ENCODE assay signal across 8 cellular contexts in the genomic region with DNA sequence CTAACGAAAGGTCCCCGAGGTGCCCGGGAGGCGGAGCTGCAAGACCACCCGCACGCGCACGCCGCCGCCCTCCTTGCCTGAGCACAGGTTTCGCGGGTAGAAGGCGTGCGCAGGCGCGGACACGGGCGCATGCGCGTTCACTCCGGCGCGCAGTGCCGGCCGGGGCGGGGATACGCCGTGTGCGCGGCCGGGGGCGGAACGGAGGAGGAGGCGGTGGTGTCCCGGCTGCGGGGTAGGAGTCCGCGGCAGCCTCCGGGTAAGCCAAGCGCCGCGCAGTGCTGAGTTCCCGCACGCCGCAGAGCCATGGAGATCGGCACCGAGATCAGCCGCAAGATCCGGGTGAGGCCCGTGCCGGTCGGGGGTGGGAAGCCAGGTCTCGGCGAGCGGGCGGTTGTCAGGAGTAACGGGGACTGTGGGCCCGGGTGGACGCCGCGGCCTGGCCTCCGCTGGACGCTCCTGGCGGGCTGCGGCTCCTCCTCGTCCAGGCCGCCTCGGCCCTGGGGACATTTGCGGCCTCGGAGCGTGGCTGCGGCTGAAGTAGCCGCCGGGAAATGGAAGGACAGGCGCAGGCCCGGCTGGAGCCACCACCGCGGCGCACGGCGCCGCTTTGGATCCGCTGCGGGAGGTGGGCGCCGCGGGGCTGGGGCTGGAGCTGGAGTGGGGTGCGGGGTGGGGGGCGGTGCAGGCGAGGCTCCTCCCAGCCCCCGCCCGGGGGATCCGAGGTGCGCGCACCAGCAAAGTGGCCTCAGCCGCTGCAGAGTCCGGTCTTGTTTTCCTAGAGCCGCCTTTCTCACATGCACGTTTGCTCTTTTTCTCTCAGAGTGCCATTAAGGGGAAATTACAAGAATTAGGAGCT. TPM values are rescaled to one million over a fixed set of nuclear protein-coding genes. Genes with fewer than 3 reads are reported as not detected.
DNase-seq lines count a peak whose midpoint lies in the region; ATAC-seq and TF ChIP-seq lines count a peak whose summit lies in the region.

Gene ZC3H14, plus strand, starts transcription at position 207 of the 856 bp plus-strand sequence. Its CDS starts 97 bp downstream, at position 304.

- H3K27ac Mint-ChIP-seq in CD4-positive, alpha-beta T cell: peak within 1 kb of the TSS; percentile 67
- H3K27ac Mint-ChIP-seq in activated CD4-positive, alpha-beta memory T cell treated with anti-CD3 and anti-CD28 coated beads for 36 hours: peak within 1 kb of the TSS; percentile 87

- peak; percentile 96 for ATAC-seq in CD4-positive, alpha-beta T cell (ENCODE audit: poor library complexity)
- peak; percentile 93 for ATAC-seq in GM19395 (IDR thresholded peaks at IDR 0.05; ENCODE audit: unreplicated experiment)
- peak; percentile 89 for ATAC-seq in HG03558 (IDR thresholded peaks at IDR 0.05; ENCODE audit: extremely low read depth, unreplicated experiment)

- peaks cover 37% of the 10 kb centered on the region for H3K4me1 Mint-ChIP-seq in CD4-positive, alpha-beta T cell (ENCODE audit: low read depth)
- peaks cover 28% of the 10 kb centered on the region for H3K4me1 Mint-ChIP-seq in activated CD4-positive, alpha-beta memory T cell treated with anti-CD3 and anti-CD28 coated beads for 36 hours (ENCODE audit: low read depth)

- peak within 1 kb of the TSS; percentile 35 for H3K27ac ChIP-seq in CD4-positive, alpha-beta T cell (ENCODE audit: low read depth, low read length)
- H3K27ac ChIP-seq in dorsolateral prefrontal cortex: peak within 1 kb of the TSS; percentile 46 to 96 (median 89)

- CTCF ChIA-PET in CD4-positive, alpha-beta T cell (lab: Charles Lee): no interaction called here
- CTCF ChIA-PET in activated CD4-positive, alpha-beta memory T cell treated with anti-CD3 and anti-CD28 coated beads for 36 hours (lab: Charles Lee): interaction anchor here (0.7 kb wide), 1 partner anchor 262 kb away, joined by 3 read pairs; no protein-coding TSS in a partner anchor

- peak; percentile 73 to 88 (median 81) for DNase-seq in CD4-positive, alpha-beta T cell
- DNase-seq in NCI-H82 (lab: John Stamatoyannopoulos, UW) (peak; percentile 89), dorsolateral prefrontal cortex (peak; percentile 64 to 93 (median 76)), lower leg skin (ENCODE audit: low spot score in 2 of 2) (peak; percentile 56 to 95)
- peak; percentile 90 for DNase-seq in activated CD4-positive, alpha-beta memory T cell treated with anti-CD3 and anti-CD28 coated beads for 36 hours
- DNase-seq in stimulated activated CD4-positive, alpha-beta T cell treated with anti-CD3 and anti-CD28 coated beads, TNF-alpha, amount 100 ng/mL, for 1 hour (ENCODE audit: low read depth in 3 of 3, low spot score in 1 of 3): peak; percentile 63 to 83 (median 81)

- H3K9me3 ChIP-seq in CD4-positive, alpha-beta T cell (ENCODE audit: control insufficient read depth, low read length): no peaks in the 10 kb centered on the region

- 0 to 1% methylated on average over 83 of the region's 99 CpGs for WGBS in lower leg skin, 2 donors

- peaks cover 8% of the 10 kb centered on the region for H3K27me3 Mint-ChIP-seq in CD4-positive, alpha-beta T cell
- H3K27me3 Mint-ChIP-seq in activated CD4-positive, alpha-beta memory T cell treated with anti-CD3 and anti-CD28 coated beads for 36 hours: peaks cover 7% of the 10 kb centered on the region

- H3K4me3 ChIP-seq in dorsolateral prefrontal cortex (peak within 1 kb of the TSS; percentile 71 to 99 (median 95)), lower leg skin (ENCODE audit: low read depth, poor library complexity, severe bottlenecking) (peak within 1 kb of the TSS; percentile 88)

- no peaks in the 10 kb centered on the region for H3K9me3 Mint-ChIP-seq in CD4-positive, alpha-beta T cell
- peaks cover 2% of the 10 kb centered on the region for H3K9me3 Mint-ChIP-seq in activated CD4-positive, alpha-beta memory T cell treated with anti-CD3 and anti-CD28 coated beads for 36 hours

- H3K36me3 Mint-ChIP-seq in CD4-positive, alpha-beta T cell (ENCODE audit: low read depth): peaks cover 24% of the 10 kb centered on the region
- H3K36me3 Mint-ChIP-seq in activated CD4-positive, alpha-beta memory T cell treated with anti-CD3 and anti-CD28 coated beads for 36 hours: peaks cover 9% of the 10 kb centered on the region

- no peaks in the 10 kb centered on the region for H3K27me3 ChIP-seq in CD4-positive, alpha-beta T cell (ENCODE audit: control insufficient read depth, insufficient read depth, low read length)
- no peaks in the 10 kb centered on the region for H3K27me3 ChIP-seq in dorsolateral prefrontal cortex

- H3K4me3 Mint-ChIP-seq in CD4-positive, alpha-beta T cell: peak within 1 kb of the TSS; percentile 97
- H3K4me3 Mint-ChIP-seq in activated CD4-positive, alpha-beta memory T cell treated with anti-CD3 and anti-CD28 coated beads for 36 hours: peak within 1 kb of the TSS; percentile 94

- TF ChIP-seq POLR2A in lower leg skin (IDR thresholded peaks at IDR 0.05): peak in 1 of 2 donors; percentile 52

- intact Hi-C loops in CD4-positive, alpha-beta T cell (cut with DNase I, micrococcal nuclease): loop anchor here (1.0 to 10.0 kb wide), 6 partner anchors 71 to 1392 kb away; partner anchors contain the start of genes EFCAB11 (in 1 of the 2), EML5 (in 1 of the 2) and TDP1 (in 1 of the 2)
- intact Hi-C loops in activated CD4-positive, alpha-beta memory T cell treated with anti-CD3 and anti-CD28 coated beads for 36 hours (cut with micrococcal nuclease): loop anchor here (1.0 to 5.0 kb wide), 2 partner anchors 36 to 556 kb away; partner anchors contain the start of gene GPR65
- intact Hi-C loops in dorsolateral prefrontal cortex (cut with DNase I): loop anchor here in 1 of 2 donors (5.0 to 10.0 kb wide), 3 partner anchors 176 to 571 kb away; partner anchors contain the start of genes EML5, GALC and SPATA7
- intact Hi-C loops in lower leg skin (cut with DNase I; ENCODE audit: low total_unique reads): no loop called here

- TF ChIP-seq CTCF in CD4-positive, alpha-beta T cell (IDR thresholded peaks at IDR 0.05): no peak
- TF ChIP-seq CTCF in dorsolateral prefrontal cortex (IDR thresholded peaks at IDR 0.05 in 54 of 56, conservative IDR thresholded peaks at IDR 0.05 in 2 of 56; ENCODE audit: low read depth in 1 of 56, partially characterized antibody in 56 of 56) (peak in 35 of 56 donors; percentile 4 to 55 (median 29)), lower leg skin (IDR thresholded peaks at IDR 0.05) (no peak)

- POLR2A ChIA-PET in CD4-positive, alpha-beta T cell (lab: Charles Lee): no interaction called here
- POLR2A ChIA-PET in activated CD4-positive, alpha-beta memory T cell treated with anti-CD3 and anti-CD28 coated beads for 36 hours (lab: Charles Lee): no interaction called here

RNA-seq across cellular contexts. Expression of gene ZC3H14, which starts in this region (rescaled TPM):
- total RNA-seq in CD4-positive, alpha-beta T cell: 10 to 100 TPM; 36.5 to 40.2 TPM
- total RNA-seq in activated CD4-positive, alpha-beta memory T cell treated with anti-CD3 and anti-CD28 coated beads for 36 hours: 10 to 100 TPM; 43.7 to 45.2 TPM
- 100 to 1,000 TPM in 7 of 120 experiments, 10 to 100 TPM in 113; 68.9 to 120 (median 86.6) TPM for total RNA-seq in dorsolateral prefrontal cortex
- 10 to 100 TPM; 45.2 to 54.5 (median 51.4) TPM for total RNA-seq in lower leg skin

Comparison
In these comparisons a context has a peak if more than half of its experiments do, and no peak if none do; other contexts are left out.
1. Peak in every context shown above with its lines: DNase-seq, ATAC-seq, H3K4me3 ChIP-seq and H3K27ac ChIP-seq.
2. CTCF ChIP-seq: peak in dorsolateral prefrontal cortex (35 of 56); none in CD4-positive, alpha-beta T cell (single experiment) and lower leg skin (0 of 3).